Comparison of ENCODE assay signal across 8 cellular contexts in the genomic region with DNA sequence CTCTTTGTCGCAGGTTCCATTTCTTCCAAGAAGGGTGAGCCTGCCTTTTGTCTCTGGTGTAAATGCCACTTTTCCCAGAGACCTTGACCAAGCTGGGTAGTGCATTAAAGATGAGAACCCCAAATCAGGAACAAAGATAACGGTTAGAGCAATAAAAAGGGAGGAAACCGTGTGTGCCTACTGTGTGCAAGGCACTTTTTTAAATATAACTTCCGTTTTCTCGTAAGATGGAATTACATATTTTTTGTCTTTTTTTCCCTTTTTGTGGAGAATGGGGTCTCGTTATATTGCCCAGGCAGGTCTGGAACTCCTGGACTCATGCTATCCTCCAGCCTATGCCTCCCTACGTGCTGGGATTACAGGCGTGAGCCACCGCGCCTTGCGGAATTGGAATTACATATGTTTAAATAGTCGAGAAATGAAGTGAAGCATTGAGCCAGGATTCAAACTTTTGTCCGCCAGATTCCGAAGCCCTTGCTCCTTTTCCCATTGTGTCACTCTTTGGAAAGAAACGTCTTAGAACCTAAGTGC.
DNase-seq lines count a peak whose midpoint lies in the region; ATAC-seq and TF ChIP-seq lines count a peak whose summit lies in the region.

No MANE protein-coding gene starts in this region.

- peaks cover 52% of the 10 kb centered on the region for H3K79me2 ChIP-seq in DND-41 (ENCODE audit: insufficient read depth, low read length)
- peaks cover 37% of the 10 kb centered on the region for H3K79me2 ChIP-seq in OCI-LY3 (ENCODE audit: low read length)
- H3K79me2 ChIP-seq in parathyroid adenoma: peaks cover 10% of the 10 kb centered on the region

- 0 out of 2 replicates have a peak, but pooled peaks cover 3% of the 10 kb centered on the region for H4K20me1 ChIP-seq in DND-41 (ENCODE audit: insufficient read depth, low read length)
- H4K20me1 ChIP-seq in OCI-LY3 (ENCODE audit: insufficient read depth, low read length): peaks cover 5% of the 10 kb centered on the region; the same call in 1 of the 2 replicates

- DNase-seq in DND-41: no peak
- DNase-seq in epithelial cell of esophagus (ENCODE audit: low read depth): no peak
- DNase-seq in SKM-1 treated with dmso at 0.1 percent for 144 hours (lab: John Stamatoyannopoulos, UW; ENCODE audit: unreplicated experiment): no peak
- no peak for DNase-seq in NCI-H1694 treated with DMSO at 0.1 percent for 48 hours (lab: John Stamatoyannopoulos, UW)
- no peak for DNase-seq in NCI-H446 (lab: John Stamatoyannopoulos, UW)

- TF ChIP-seq CTCF in DND-41 (IDR thresholded peaks at IDR 0.05; ENCODE audit: borderline replicate concordance, extremely low read depth, low read length, poor library complexity, severe bottlenecking) (no peak), OCI-LY3 (IDR thresholded peaks at IDR 0.05; ENCODE audit: low read depth, low read length) (no peak), epithelial cell of esophagus (IDR thresholded peaks at IDR 0.05; ENCODE audit: insufficient read depth, low read depth, low read length, missing control alignments) (no peak), parathyroid adenoma (IDR thresholded peaks at IDR 0.05) (no peak)

- H3K27ac ChIP-seq in DND-41 (ENCODE audit: low read length): peak overlapping the region; percentile 75
- H3K27ac ChIP-seq in OCI-LY3 (ENCODE audit: low read length): peak overlapping the region; percentile 57
- H3K27ac ChIP-seq in parathyroid adenoma: peak overlapping the region; percentile 49

- peak overlapping the region; percentile 23 to 67; a peak in 3 of 4 replicates for H3K4me3 ChIP-seq in DND-41 (ENCODE audit: low read depth in 1 of 2, low read length in 2 of 2)
- peak overlapping the region; percentile 87 for H3K4me3 ChIP-seq in OCI-LY3 (ENCODE audit: low read length)
- peak overlapping the region; percentile 77 for H3K4me3 ChIP-seq in epithelial cell of esophagus (ENCODE audit: low read length)
- H3K4me3 ChIP-seq in parathyroid adenoma (ENCODE audit: low read depth, low read length): peak overlapping the region; percentile 66

- H3K4me1 ChIP-seq in DND-41 (ENCODE audit: insufficient read depth, low read length) (peaks cover 54% of the 10 kb centered on the region), OCI-LY3 (ENCODE audit: low read length) (peaks cover 26% of the 10 kb centered on the region), parathyroid adenoma (peaks cover 6% of the 10 kb centered on the region)

- H3K9ac ChIP-seq in DND-41 (ENCODE audit: low read depth, low read length) (peak overlapping the region; percentile 65), OCI-LY3 (ENCODE audit: low read length) (peak overlapping the region; percentile 73), parathyroid adenoma (no peak overlapping the region)

- H2AFZ ChIP-seq in DND-41 (ENCODE audit: low read depth, low read length) (peak overlapping the region; percentile 82), OCI-LY3 (ENCODE audit: low read depth, low read length) (peak overlapping the region; percentile 73), parathyroid adenoma (peak overlapping the region; percentile 64)

- H3K9me3 ChIP-seq in DND-41 (ENCODE audit: insufficient read depth, low read length, severe bottlenecking) (no peaks in the 10 kb centered on the region), OCI-LY3 (ENCODE audit: insufficient read depth, low read length) (no peaks in the 10 kb centered on the region), parathyroid adenoma (ENCODE audit: control insufficient read depth, low read length) (no peaks in the 10 kb centered on the region)

- H3K36me3 ChIP-seq in DND-41 (ENCODE audit: insufficient read depth, low read length) (peaks cover 17% of the 10 kb centered on the region), OCI-LY3 (replicated peaks; ENCODE audit: low read depth, low read length) (no peaks in the 10 kb centered on the region), parathyroid adenoma (ENCODE audit: control insufficient read depth, insufficient read depth, low read length) (no peaks in the 10 kb centered on the region)

- H3K27me3 ChIP-seq in DND-41 (ENCODE audit: insufficient read depth, low read length, poor library complexity) (no peaks in the 10 kb centered on the region), OCI-LY3 (ENCODE audit: low read depth, low read length) (no peaks in the 10 kb centered on the region), parathyroid adenoma (ENCODE audit: control insufficient read depth, insufficient read depth, low read length) (no peaks in the 10 kb centered on the region)

- ATAC-seq in DND-41 (ENCODE audit: insufficient read depth, low read depth) (no peak; the same call in 2 of the 3 replicates), HG02884 (IDR thresholded peaks at IDR 0.05; ENCODE audit: unreplicated experiment) (no peak)

- H3K4me2 ChIP-seq in DND-41 (ENCODE audit: insufficient read depth, low read length) (peak overlapping the region; percentile 97), OCI-LY3 (ENCODE audit: low read length) (peak overlapping the region; percentile 94), parathyroid adenoma (ENCODE audit: low read length) (peak overlapping the region; percentile 73)
